21 cellular contexts compared by ENCODE assay signal in genomic region chr2:235613671-235614070, GRCh38.
A peak's percentile ranks its signal among the peaks of the same experiment; 100 is the strongest.
DNase-seq lines count a peak whose midpoint lies in the region; ATAC-seq, FAIRE-seq and TF ChIP-seq lines count a peak whose summit lies in the region.
"Had no signal": no experiment of that assay in that cellular context is flagged by ENCODE, and none has a peak within 500 bp of the region (broad histone marks: within the 10 kb centered on the region; RNA-seq: fewer than 3 reads in every experiment).

No MANE protein-coding gene starts in this region.

- DNase-seq in D721Med (ENCODE audit: insufficient read length, low spot score) (peak; percentile 59), NCI-H1105 treated with DMSO at 0.1 percent for 48 hours (lab: John Stamatoyannopoulos, UW) (peak; percentile 82), NCI-H748 (lab: John Stamatoyannopoulos, UW; ENCODE audit: unreplicated experiment) (peak; percentile 88), BE2C (no peak), H4 (ENCODE audit: low spot score) (no peak)
- DNase-seq: activated CD4-positive, alpha-beta memory T cell treated with anti-CD3 and anti-CD28 coated beads, Interleukin-2, amount 10 ng/mL, durations not matched to agents 7 days and 5 days; activated effector memory CD4-positive, alpha-beta T cell treated with Interleukin-2 at 50 U/mL for 16 hours; activated naive CD8-positive, alpha-beta T cell treated with anti-CD3 and anti-CD28 coated beads for 36 hours; CD8-positive, alpha-beta T cell; DMS79; H9; heart left ventricle; kidney glomerular epithelial cell; NCI-H2029 treated with DMSO at 0.1 percent for 48 hours; NCI-H510A; sigmoid colon; stimulated activated naive CD4-positive, alpha-beta T cell treated with Interleukin-2 at 50 U/mL for 16 hours had no signal

- FAIRE-seq in D721Med (lab: Jason Lieb, UNC), result peak; percentile 58
- FAIRE-seq: astrocyte had no signal

- TF ChIP-seq CTCF in D721Med (IDR thresholded peaks at IDR 0.05; ENCODE audit: insufficient read depth, missing control alignments), result no peak
- TF ChIP-seq CTCF in BE2C (IDR thresholded peaks at IDR 0.05; ENCODE audit: low read depth, low read length), result no peak

- ATAC-seq in HG03108 (IDR thresholded peaks at IDR 0.05; ENCODE audit: unreplicated experiment), result no peak
- ATAC-seq: CD8-positive, alpha-beta T cell; Right ventricle myocardium inferior had no signal

- H3K27me3 ChIP-seq in layer of hippocampus (ENCODE audit: control insufficient read depth, insufficient read depth, low read length), result no peaks in the 10 kb centered on the region
- no peaks in the 10 kb centered on the region for H3K27me3 ChIP-seq in BE2C
- H3K27me3 ChIP-seq: heart left ventricle, sigmoid colon had no signal

- no peak overlapping the region for H3K4me3 ChIP-seq in BE2C (ENCODE audit: low read depth, low read length)
- H3K4me3 ChIP-seq: heart left ventricle, sigmoid colon had no signal

- no peaks in the 10 kb centered on the region for H3K36me3 ChIP-seq in BE2C
- H3K36me3 ChIP-seq: heart left ventricle, sigmoid colon had no signal

- H3K4me1 ChIP-seq in BE2C, result no peaks in the 10 kb centered on the region; the same call in 1 of the 2 replicates

- H3K27ac ChIP-seq in layer of hippocampus (ENCODE audit: low read depth, low read length), result peak overlapping the region; percentile 92

- no peaks in the 10 kb centered on the region for H3K9me3 ChIP-seq in BE2C
- H3K9me3 ChIP-seq: heart left ventricle, sigmoid colon had no signal

Comparison
In these comparisons a context has a peak if more than half of its experiments do, and no peak if none do; other contexts are left out.
1. DNase-seq: peak in D721Med (single experiment), NCI-H1105 treated with DMSO at 0.1 percent for 48 hours (single experiment) and NCI-H748 (single experiment); none in BE2C (single experiment) and H4 (single experiment).